ENCODE assay signal across 30 cellular contexts in the genomic region with DNA sequence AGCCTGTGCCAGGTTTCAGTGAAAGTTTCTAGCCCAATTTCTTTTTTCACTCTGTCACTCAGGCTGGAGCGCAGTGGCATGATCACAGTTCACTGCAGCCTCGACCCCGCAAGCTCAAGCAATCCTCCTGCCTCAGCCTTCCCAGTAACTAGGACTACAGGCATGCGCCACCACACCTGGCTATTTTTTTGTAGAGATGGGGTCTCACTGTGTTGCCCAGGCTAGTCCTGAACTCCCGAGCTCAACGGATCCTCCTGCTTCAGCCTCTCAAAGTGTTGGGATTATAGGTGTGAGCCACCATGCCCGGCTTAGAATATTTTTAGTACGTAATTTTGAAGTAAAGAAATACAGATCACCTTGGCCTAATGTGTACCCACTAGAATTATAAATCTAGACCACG.
"Had no signal": no experiment of that assay in that cellular context is flagged by ENCODE, and none has a peak within 500 bp of the region (broad histone marks: within the 10 kb centered on the region; RNA-seq: fewer than 3 reads in every experiment).

No MANE protein-coding gene starts in this region.

- H3K27ac Mint-ChIP-seq: natural killer cell; nephron; neural progenitor cell; progenitor cell of endocrine pancreas; stimulated activated memory B cell treated with anti-CD40 and anti-IgM and Interleukin-4, amounts not matched to agents 10 μg/mL and 1 μg/mL and 100 μg/mL, for 72 hours; stimulated activated naive CD8-positive, alpha-beta T cell treated with anti-CD3 and anti-CD28 coated beads, Interleukin-15, amount 100 ng/mL, for 72 hours; type B pancreatic cell had no signal

- H3K36me3 Mint-ChIP-seq: natural killer cell had no signal

- H3K4me2 ChIP-seq: neural progenitor cell, smooth muscle cell had no signal

- ATAC-seq: naive thymus-derived CD4-positive, alpha-beta T cell; natural killer cell; psoas muscle; right cardiac atrium; sciatic nerve; stimulated activated memory B cell treated with anti-CD40 and anti-IgM and Interleukin-4, amounts not matched to agents 10 μg/mL and 1 μg/mL and 100 μg/mL, for 72 hours; stimulated activated naive CD8-positive, alpha-beta T cell treated with anti-CD3 and anti-CD28 coated beads, Interleukin-15, amount 100 ng/mL, for 72 hours; stimulated activated naive CD8-positive, alpha-beta T cell treated with anti-CD3 and anti-CD28 coated beads, Interleukin-15, Interleukin-2, amounts not matched to agents 100 U/mL and 50 U/mL, for 24 hours; upper lobe of right lung had no signal

- H3K9me3 ChIP-seq: ovary, psoas muscle, spleen, thoracic aorta, thyroid gland, tibial nerve, upper lobe of right lung, uterus had no signal

- H3K79me2 ChIP-seq: parathyroid adenoma had no signal

- H3K4me3 ChIP-seq: neural progenitor cell, ovary, psoas muscle, skin epidermis, smooth muscle cell, spleen, thoracic aorta, thyroid gland, tibial nerve, upper lobe of right lung, uterus had no signal

- H3K27ac ChIP-seq: neural progenitor cell, ovary, parathyroid adenoma, psoas muscle, skin epidermis, spleen, thoracic aorta, thyroid gland, tibial nerve, upper lobe of right lung, uterus had no signal

- H3K9me3 Mint-ChIP-seq: naive thymus-derived CD4-positive, alpha-beta T cell; natural killer cell; nephron; neural progenitor cell; stimulated activated memory B cell treated with anti-CD40 and anti-IgM and Interleukin-4, amounts not matched to agents 10 μg/mL and 1 μg/mL and 100 μg/mL, for 72 hours; stimulated activated naive CD8-positive, alpha-beta T cell treated with anti-CD3 and anti-CD28 coated beads, Interleukin-15, amount 100 ng/mL, for 72 hours; type B pancreatic cell had no signal

- H3K4me3 Mint-ChIP-seq: naive thymus-derived CD4-positive, alpha-beta T cell; natural killer cell; nephron; neural progenitor cell; stimulated activated memory B cell treated with anti-CD40 and anti-IgM and Interleukin-4, amounts not matched to agents 10 μg/mL and 1 μg/mL and 100 μg/mL, for 72 hours; stimulated activated naive CD8-positive, alpha-beta T cell treated with anti-CD3 and anti-CD28 coated beads, Interleukin-15, amount 100 ng/mL, for 72 hours; type B pancreatic cell had no signal

- H2AFZ ChIP-seq: neural progenitor cell, parathyroid adenoma had no signal

- H3K27me3 Mint-ChIP-seq: naive thymus-derived CD4-positive, alpha-beta T cell; progenitor cell of endocrine pancreas; stimulated activated memory B cell treated with anti-CD40 and anti-IgM and Interleukin-4, amounts not matched to agents 10 μg/mL and 1 μg/mL and 100 μg/mL, for 72 hours; stimulated activated naive CD8-positive, alpha-beta T cell treated with anti-CD3 and anti-CD28 coated beads, Interleukin-15, amount 100 ng/mL, for 72 hours; type B pancreatic cell had no signal

- H3K4me1 Mint-ChIP-seq: natural killer cell; nephron; neural progenitor cell; stimulated activated memory B cell treated with anti-CD40 and anti-IgM and Interleukin-4, amounts not matched to agents 10 μg/mL and 1 μg/mL and 100 μg/mL, for 72 hours had no signal

- H3K36me3 ChIP-seq: ovary had no signal

- H3K27me3 ChIP-seq: neural progenitor cell, ovary, spleen, thyroid gland, tibial nerve, upper lobe of right lung, uterus had no signal

- DNase-seq: naive thymus-derived CD4-positive, alpha-beta T cell; natural killer cell; occipital lobe; ovary; psoas muscle; spleen; stimulated activated CD4-positive, alpha-beta T cell treated with anti-CD3 and anti-CD28 coated beads, Interleukin-12 subunit alpha, Interleukin-12 subunit beta, amount 100 ng/mL, for 4 hours; stimulated activated CD4-positive, alpha-beta T cell treated with anti-CD3 and anti-CD28 coated beads, Interleukin-1b, Interleukin-23, amount 100 ng/mL, for 48 hours; stimulated activated CD4-positive, alpha-beta T cell treated with anti-CD3 and anti-CD28 coated beads, Interleukin-4, amount 100 ng/mL, for 1 hour; stimulated activated CD4-positive, alpha-beta T cell treated with anti-CD3 and anti-CD28 coated beads, Interleukin-4, amount 100 ng/mL, for 4 hours; stimulated activated CD8-positive, alpha-beta memory T cell treated with anti-CD3 and anti-CD28 coated beads, Interleukin-4, amount 100 ng/mL, for 48 hours; stimulated activated naive CD4-positive, alpha-beta T cell; stimulated activated naive CD8-positive, alpha-beta T cell treated with anti-CD3 and anti-CD28 coated beads, Interleukin-15, amount 100 ng/mL, for 72 hours; stimulated activated naive CD8-positive, alpha-beta T cell treated with anti-CD3 and anti-CD28 coated beads, Interleukin-15, Interleukin-2, amounts not matched to agents 100 U/mL and 50 U/mL, for 24 hours; substantia nigra; thyroid gland; upper lobe of right lung; uterus had no signal

- H3K9ac ChIP-seq: neural progenitor cell, parathyroid adenoma had no signal

- H3K4me1 ChIP-seq: neural progenitor cell, parathyroid adenoma, psoas muscle, spleen, thyroid gland, tibial nerve, upper lobe of right lung, uterus had no signal
